In genomic region chr4:185134176-185134869, GRCh38 we compare ENCODE assay signal across 8 cellular contexts. TPM values are rescaled to one million over a fixed set of nuclear protein-coding genes. Genes with fewer than 3 reads are reported as not detected.
DNase-seq lines count a peak whose midpoint lies in the region; ATAC-seq, FAIRE-seq and TF ChIP-seq lines count a peak whose summit lies in the region.

No MANE protein-coding gene starts in this region.

- no peak overlapping the region for H3K4me2 ChIP-seq in GM12878 (ENCODE audit: control insufficient read depth, insufficient read depth)

- H3K36me3 Mint-ChIP-seq in activated CD4-positive, alpha-beta T cell treated with anti-CD3 and anti-CD28 coated beads, Interleukin-2, amount 10 ng/mL, durations not matched to agents 7 days and 5 days (ENCODE audit: low read depth) = no peaks in the 10 kb centered on the region
- no peaks in the 10 kb centered on the region for H3K36me3 Mint-ChIP-seq in immature natural killer cell

- no peaks in the 10 kb centered on the region for H3K4me1 ChIP-seq in GM12878 (ENCODE audit: control insufficient read depth, insufficient read depth, low read length)

- TF ChIP-seq POLR2A in GM12878 (IDR thresholded peaks at IDR 0.05; ENCODE audit: low read depth, low read length) = no peak

- in situ Hi-C loops in GM12878 (cut with MboI) = loop anchor here (10.0 kb wide), 1 partner anchor 130 kb away; no protein-coding TSS in a partner anchor

- H3K4me3 Mint-ChIP-seq in activated CD4-positive, alpha-beta T cell treated with anti-CD3 and anti-CD28 coated beads, Interleukin-2, amount 10 ng/mL, durations not matched to agents 7 days and 5 days = no peak overlapping the region
- no peak overlapping the region for H3K4me3 Mint-ChIP-seq in immature natural killer cell

- peak; percentile 58 for TF ChIP-seq CTCF in HFF-Myc (IDR thresholded peaks at IDR 0.05; ENCODE audit: low read depth, low read length, missing control alignments)
- peak; percentile 69 to 83 (median 81) for TF ChIP-seq CTCF in GM12878 (IDR thresholded peaks at IDR 0.05 in 2 of 3, conservative IDR thresholded peaks at IDR 0.05 in 1 of 3; ENCODE audit: control insufficient read depth in 2 of 3, extremely low read depth in 1 of 3, insufficient read depth in 1 of 3, low read depth in 3 of 3, low read length in 3 of 3)

- peaks cover 35% of the 10 kb centered on the region for H3K27me3 Mint-ChIP-seq in activated CD4-positive, alpha-beta T cell treated with anti-CD3 and anti-CD28 coated beads, Interleukin-2, amount 10 ng/mL, durations not matched to agents 7 days and 5 days
- peaks cover 7 to 22% (median 12%) of the 10 kb centered on the region in 3 donors for H3K27me3 Mint-ChIP-seq in immature natural killer cell (ENCODE audit: low read depth in 3 of 3)

- SMC1A ChIA-PET in GM12878 (lab: Charles Lee; ENCODE audit: uncharacterized antibody, unreplicated experiment) = interaction anchor here (0.6 to 2.0 kb wide), 24 partner anchors 9 to 438 kb away, joined by 3 to 27 read pairs (median 4); partner anchors contain the start of gene SLC25A4

- no peak overlapping the region for H3K27ac ChIP-seq in GM12878 (ENCODE audit: control insufficient read depth, insufficient read depth)

- TF ChIP-seq EP300 in GM12878 (IDR thresholded peaks at IDR 0.05; ENCODE audit: borderline replicate concordance in 1 of 2, control insufficient read depth in 1 of 2, low read depth in 2 of 2, low read length in 2 of 2) = no peak

- no peaks in the 10 kb centered on the region; a peak in 1 of 4 replicates for H3K27me3 ChIP-seq in GM12878 (replicated peaks in 1 of 2; ENCODE audit: control insufficient read depth in 2 of 2, insufficient read depth in 2 of 2, low read length in 1 of 2)

- no peaks in the 10 kb centered on the region for H3K36me3 ChIP-seq in GM12878 (ENCODE audit: control insufficient read depth in 2 of 2, insufficient read depth in 2 of 2, low read length in 1 of 2)

- WGBS in GM12878 (ENCODE audit: insufficient coverage, insufficient replicate concordance, low lambda C conversion rate, missing lambda C conversion rate) = 32% methylated on average over 3 of the region's 3 CpGs

- H3K79me2 ChIP-seq in GM12878 (ENCODE audit: control insufficient read depth, insufficient read depth, low read length) = no peaks in the 10 kb centered on the region

- H3K27ac Mint-ChIP-seq in activated CD4-positive, alpha-beta T cell treated with anti-CD3 and anti-CD28 coated beads, Interleukin-2, amount 10 ng/mL, durations not matched to agents 7 days and 5 days = no peak overlapping the region
- no peak overlapping the region for H3K27ac Mint-ChIP-seq in immature natural killer cell

- H3K4me3 ChIP-seq in HFF-Myc (replicated peaks; ENCODE audit: low read depth, low read length) (no peak overlapping the region), GM12878 (no peak overlapping the region)

- no TSS peak for BruUV-seq in GM12878 (replicated peaks; lab: Mats Ljungman, UMichigan)

- H3K9ac ChIP-seq in GM12878 (ENCODE audit: control insufficient read depth, insufficient read depth, low read length) = no peak overlapping the region

- no peaks in the 10 kb centered on the region for H3K4me1 Mint-ChIP-seq in activated CD4-positive, alpha-beta T cell treated with anti-CD3 and anti-CD28 coated beads, Interleukin-2, amount 10 ng/mL, durations not matched to agents 7 days and 5 days
- peaks cover 0 to under 1% of the 10 kb centered on the region in 2 donors for H3K4me1 Mint-ChIP-seq in immature natural killer cell

- H4K20me1 ChIP-seq in GM12878 (ENCODE audit: control insufficient read depth, insufficient read depth) = no peaks in the 10 kb centered on the region

- H3K9me3 Mint-ChIP-seq in activated CD4-positive, alpha-beta T cell treated with anti-CD3 and anti-CD28 coated beads, Interleukin-2, amount 10 ng/mL, durations not matched to agents 7 days and 5 days = no peaks in the 10 kb centered on the region
- H3K9me3 Mint-ChIP-seq in immature natural killer cell = no peaks in the 10 kb centered on the region

- intact Hi-C loops in GM12878 (cut with micrococcal nuclease; ENCODE audit: unreplicated experiment) = loop anchor here (1.0 to 10.0 kb wide), 4 partner anchors 50 to 390 kb away; no protein-coding TSS in a partner anchor

- peak; percentile 79 for TF ChIP-seq RAD21 in GM12878 (IDR thresholded peaks at IDR 0.05; ENCODE audit: insufficient read depth, low read depth, low read length)

- peak; percentile 31 for DNase-seq in activated CD4-positive, alpha-beta T cell treated with anti-CD3 and anti-CD28 coated beads, Interleukin-2, amount 10 ng/mL, durations not matched to agents 7 days and 5 days
- no peak for DNase-seq in activated CD4-positive, alpha-beta T cell treated with anti-CD3 and anti-CD28 coated beads, Interleukin-2, amount 50 U/mL, for 48 hours
- DNase-seq in HFF-Myc (ENCODE audit: extremely low read depth, low read depth) (no peak), NCI-H2196 treated with DMSO at 0.1 percent for 48 hours (lab: John Stamatoyannopoulos, UW; ENCODE audit: unreplicated experiment) (peak; percentile 2), GM12878 (ENCODE audit: low read depth, low spot score) (no peak), immature natural killer cell (peak; percentile 14 to 43 (median 28)), superior temporal gyrus (ENCODE audit: extremely low spot score) (peak; percentile 87), iPS-NIHi7 (ENCODE audit: extremely low spot score) (no peak)

- peak; percentile 91 for ATAC-seq in GM12878

- POLR2A ChIA-PET in activated CD4-positive, alpha-beta T cell treated with anti-CD3 and anti-CD28 coated beads, Interleukin-2, amount 10 ng/mL, durations not matched to agents 7 days and 5 days (lab: Charles Lee) = no interaction called here
- POLR2A ChIA-PET in GM12878 (lab: Charles Lee) = interaction anchor here (1.0 kb wide), 1 partner anchor 97 kb away, joined by 3 read pairs; no protein-coding TSS in a partner anchor

- FAIRE-seq in GM12878 (lab: Jason Lieb, UNC) = peak; percentile 65

- no peak overlapping the region for H2AFZ ChIP-seq in GM12878 (ENCODE audit: control insufficient read depth, low read depth, low read length)

- CTCF ChIA-PET in activated CD4-positive, alpha-beta T cell treated with anti-CD3 and anti-CD28 coated beads, Interleukin-2, amount 10 ng/mL, durations not matched to agents 7 days and 5 days (lab: Charles Lee) = interaction anchor here (0.9 to 1.5 kb wide), 4 partner anchors 9 to 129 kb away, joined by 3 to 7 read pairs (median 3); partner anchors contain the start of gene SLC25A4
- CTCF ChIA-PET in GM12878 (lab: Yijun Ruan, JAX) = interaction anchor here (0.6 to 2.7 kb wide), 47 partner anchors 8 to 1294 kb away, joined by 3 to 82 read pairs (median 5); partner anchors contain the start of gene SLC25A4

- H3K9me3 ChIP-seq in GM12878 (replicated peaks; ENCODE audit: control insufficient read depth, insufficient read depth, low read length) = no peaks in the 10 kb centered on the region

- RAD21 ChIA-PET in GM12878 (lab: Charles Lee; ENCODE audit: unreplicated experiment) = interaction anchor here (0.6 to 3.1 kb wide), 24 partner anchors 9 to 1294 kb away, joined by 3 to 45 read pairs (median 4); partner anchors contain the start of gene SLC25A4

TF ChIP-seq in GM12878, 131 proteins besides CTCF, POLR2A, EP300 and RAD21 (continues in another document):
- TF ChIP-seq SMC3 (IDR thresholded peaks at IDR 0.05; ENCODE audit: borderline replicate concordance, low read length) (peak; percentile 69; the same call in 1 of the 2 replicates), ATF7 (IDR thresholded peaks at IDR 0.05; ENCODE audit: low read depth) (no peak), NFXL1 (IDR thresholded peaks at IDR 0.05; ENCODE audit: borderline replicate concordance) (no peak)

RNA-seq across cellular contexts. Expression of gene SLC25A4, which starts 8.7 kb away (rescaled TPM):
- 1 to 10 TPM; 2.2 to 2.9 TPM for total RNA-seq in activated CD4-positive, alpha-beta T cell treated with anti-CD3 and anti-CD28 coated beads, Interleukin-2, amount 10 ng/mL, durations not matched to agents 7 days and 5 days
- 4.9 and 5.2 TPM in 2 replicates for total RNA-seq in GM12878 (2013; cell fraction: nucleolus; rRNA removed)
- total RNA-seq in GM12878 (2014; rRNA removed) (41.5 and 42.9 TPM in 2 replicates), GM12878 (2014; rRNA removed; fragmentation: Illumina TruSeq; extraction: Trizol) (21.3 and 21.4 TPM in 2 replicates), GM12878 (2021) (45.0 and 45.4 TPM in 2 replicates)
- 14.8 TPM for polyA plus RNA-seq in GM12878 (2011; ENCODE audit: low read depth)
- polyA plus RNA-seq in GM12878 (2011; rRNA removed) (12.0 and 12.6 TPM in 2 replicates), GM12878 (2014; fragmentation: Illumina TruSeq; extraction: Trizol) (14.7 and 21.0 TPM in 2 replicates), GM12878 (2014; fragmentation: Nextera tagmentation; extraction: Ambion mirVana) (10 to 100 TPM; 17.4 to 35.9 TPM), GM12878 (2014; rRNA removed) (40.5 and 40.9 TPM in 2 replicates), GM12878 (2016; fragmentation: Nextera tagmentation; extraction: Ambion mirVana) (100 to 1,000 TPM; 156 to 161 TPM), immature natural killer cell (10 to 100 TPM; 17.9 to 21.9 (median 18.9) TPM)
- 11.1 and 11.7 TPM in 2 replicates for polyA plus RNA-seq in GM12878 (2011; cell fraction: cytosol; rRNA removed)
- 15.6 and 17.0 TPM in 2 replicates for polyA plus RNA-seq in GM12878 (2011; cell fraction: nucleus; rRNA removed)
- polyA plus RNA-seq in GM12878 (2012) = 33.2 and 35.0 TPM in 2 replicates
- 5.4 and 7.6 TPM in 2 replicates for polyA minus RNA-seq in GM12878 (2011; rRNA and poly(A)+ RNA removed)
- 3.1 and 4.1 TPM in 2 replicates for polyA minus RNA-seq in GM12878 (2011; cell fraction: cytosol; rRNA and poly(A)+ RNA removed)
- polyA minus RNA-seq in GM12878 (2011; cell fraction: nucleus; rRNA and poly(A)+ RNA removed) = 4.8 and 7.9 TPM in 2 replicates

Comparison
In these comparisons a context has a peak if more than half of its experiments do, and no peak if none do; other contexts are left out.
1. DNase-seq: peak in activated CD4-positive, alpha-beta T cell treated with anti-CD3 and anti-CD28 coated beads, Interleukin-2, amount 10 ng/mL, durations not matched to agents 7 days and 5 days (single experiment), NCI-H2196 treated with DMSO at 0.1 percent for 48 hours (single experiment), immature natural killer cell (3 of 3) and superior temporal gyrus (single experiment); none in activated CD4-positive, alpha-beta T cell treated with anti-CD3 and anti-CD28 coated beads, Interleukin-2, amount 50 U/mL, for 48 hours (0 of 2), HFF-Myc (single experiment), GM12878 (single experiment) and iPS-NIHi7 (single experiment).